8 cellular contexts compared by ENCODE assay signal in genomic region chr10:79070091-79070610, GRCh38. TPM values are rescaled to one million over a fixed set of nuclear protein-coding genes. Genes with fewer than 3 reads are reported as not detected.
DNase-seq lines count a peak whose midpoint lies in the region; ATAC-seq and TF ChIP-seq lines count a peak whose summit lies in the region.

No MANE protein-coding gene starts in this region.

- peaks cover 13% of the 10 kb centered on the region for H3K36me3 Mint-ChIP-seq in effector memory CD8-positive, alpha-beta T cell (ENCODE audit: insufficient read depth)

- H4K20me1 ChIP-seq in DOHH2 (ENCODE audit: control insufficient read depth, insufficient read depth, low read depth, low read length) (peaks cover 13% of the 10 kb centered on the region; the same call in 1 of the 2 replicates), OCI-LY7 (ENCODE audit: insufficient read depth, low read length) (peaks cover 6% of the 10 kb centered on the region; the same call in 1 of the 2 replicates)

- no peak overlapping the region for H2AFZ ChIP-seq in OCI-LY7 (ENCODE audit: low read length)

- peak overlapping the region; percentile 68 to 88 for H3K4me3 Mint-ChIP-seq in effector memory CD8-positive, alpha-beta T cell

- CTCF ChIA-PET in OCI-LY7 (lab: Charles Lee; ENCODE audit: unreplicated experiment) = no interaction called here

- H3F3A ChIP-seq in DOHH2 (ENCODE audit: control insufficient read depth, insufficient read depth) = no peaks in the 10 kb centered on the region

- no TSS peak for BruUV-seq in OCI-LY7 (replicated peaks; lab: Mats Ljungman, UMichigan)

- H3K4me1 ChIP-seq in DOHH2 (ENCODE audit: control insufficient read depth, low read length) = peaks cover 27% of the 10 kb centered on the region
- peaks cover 27% of the 10 kb centered on the region for H3K4me1 ChIP-seq in OCI-LY7 (ENCODE audit: insufficient read depth, low read length, poor library complexity, severe bottlenecking)
- peaks cover 29% of the 10 kb centered on the region for H3K4me1 ChIP-seq in mesodermal cell (ENCODE audit: control insufficient read depth, insufficient read depth, low read length, poor library complexity, severe bottlenecking)
- H3K4me1 ChIP-seq in aorta (ENCODE audit: control insufficient read depth in 1 of 2, insufficient read depth in 2 of 2, low read length in 2 of 2) = peaks cover 0 to 2% of the 10 kb centered on the region in 2 donors

- H3K4me2 ChIP-seq in DOHH2 (ENCODE audit: low read length) (peak overlapping the region; percentile 87), OCI-LY7 (ENCODE audit: low read length) (peak overlapping the region; percentile 97)

- no peak overlapping the region for H3K27ac ChIP-seq in DOHH2 (ENCODE audit: low read depth, low read length)
- H3K27ac ChIP-seq in OCI-LY7 (ENCODE audit: low read depth, low read length, poor library complexity, severe bottlenecking) = no peak overlapping the region
- peak overlapping the region; percentile 84 for H3K27ac ChIP-seq in mesodermal cell (ENCODE audit: low read depth, low read length, severe bottlenecking)
- H3K27ac ChIP-seq in aorta (ENCODE audit: low read depth in 1 of 2, low read length in 2 of 2) = peak overlapping the region; percentile 57 to 97

- WGBS in mesodermal cell (ENCODE audit: insufficient coverage in 2 of 2), 2 experiments = 0% methylated on average over 30 to 37 of the region's 54 CpGs
- 0 to 1% methylated on average over 34 to 54 of the region's 54 CpGs for WGBS in aorta, 2 donors

- H3K4me3 ChIP-seq in DOHH2 (ENCODE audit: low read length) (peak overlapping the region; percentile 79; the same call in 1 of the 2 replicates), OCI-LY7 (ENCODE audit: low read depth, low read length, poor library complexity, severe bottlenecking) (peak overlapping the region; percentile 89), mesodermal cell (ENCODE audit: extremely low read depth, insufficient read depth, low read length, poor library complexity, severe bottlenecking) (peak overlapping the region; percentile 86), aorta (ENCODE audit: low read length in 2 of 2) (peak overlapping the region; percentile 88 to 97)

- H3K27me3 Mint-ChIP-seq in effector memory CD8-positive, alpha-beta T cell = no peaks in the 10 kb centered on the region

- TF ChIP-seq CTCF in DOHH2 (IDR thresholded peaks at IDR 0.05; ENCODE audit: low read depth, low read length, poor library complexity, severe bottlenecking) (no peak), OCI-LY7 (conservative IDR thresholded peaks at IDR 0.05; ENCODE audit: low read length) (no peak)

- POLR2A ChIA-PET in OCI-LY7 (lab: Charles Lee) = interaction anchor here (1.2 kb wide), 1 partner anchor 29 kb away, joined by 3 read pairs; no protein-coding TSS in a partner anchor

- H3K27me3 ChIP-seq in DOHH2 (ENCODE audit: control insufficient read depth, low read length) (peaks cover 86% of the 10 kb centered on the region), aorta (ENCODE audit: control insufficient read depth in 1 of 2, insufficient read depth in 2 of 2, low read length in 1 of 2) (no peaks in the 10 kb centered on the region)

- H3K9me2 ChIP-seq in DOHH2 (replicated peaks; ENCODE audit: control insufficient read depth, low read length) (no peaks in the 10 kb centered on the region), OCI-LY7 (ENCODE audit: insufficient read depth, low read length) (no peaks in the 10 kb centered on the region)

- no peaks in the 10 kb centered on the region for H3K9me3 Mint-ChIP-seq in effector memory CD8-positive, alpha-beta T cell

- H3K4me1 Mint-ChIP-seq in effector memory CD8-positive, alpha-beta T cell (ENCODE audit: low read depth in 2 of 2) = peaks cover 24 to 27% of the 10 kb centered on the region in 2 donors

- intact Hi-C loops in OCI-LY7 (cut with micrococcal nuclease; ENCODE audit: unreplicated experiment) (no loop called here), aorta (cut with DNase I) (loop anchor here (2.0 to 5.0 kb wide), 5 partner anchors 33 to 107 kb away; no protein-coding TSS in a partner anchor)

- ATAC-seq in effector memory CD8-positive, alpha-beta T cell (replicated peaks) = no peak
- ATAC-seq in aorta (ENCODE audit: low FRiP score) (peak; percentile 0), GM21526 (IDR thresholded peaks at IDR 0.05; ENCODE audit: low FRiP score, unreplicated experiment) (no peak)

- H3K9me3 ChIP-seq in DOHH2 (ENCODE audit: control insufficient read depth, insufficient read depth, low read length) (no peaks in the 10 kb centered on the region), OCI-LY7 (ENCODE audit: low read length) (no peaks in the 10 kb centered on the region), mesodermal cell (ENCODE audit: control insufficient read depth, low read length) (no peaks in the 10 kb centered on the region), aorta (ENCODE audit: control insufficient read depth, low read length) (no peaks in the 10 kb centered on the region)

- H3K27ac Mint-ChIP-seq in effector memory CD8-positive, alpha-beta T cell = peak overlapping the region; percentile 67 to 83

- no peaks in the 10 kb centered on the region for H3K36me3 ChIP-seq in DOHH2 (ENCODE audit: control insufficient read depth, low read length)
- H3K36me3 ChIP-seq in OCI-LY7 (ENCODE audit: insufficient read depth, low read length) = no peaks in the 10 kb centered on the region
- peaks cover 7% of the 10 kb centered on the region for H3K36me3 ChIP-seq in mesodermal cell (ENCODE audit: control insufficient read depth, insufficient read depth, low read length)
- no peaks in the 10 kb centered on the region for H3K36me3 ChIP-seq in aorta (ENCODE audit: control insufficient read depth in 1 of 2, insufficient read depth in 2 of 2, low read length in 1 of 2)

- DNase-seq in OCI-LY7 (ENCODE audit: low spot score) (no peak), aorta (peak; percentile 70 to 85), NCI-H1436 (lab: John Stamatoyannopoulos, UW) (no peak)
- DNase-seq in effector memory CD8-positive, alpha-beta T cell = no peak
- no peak for DNase-seq in activated CD4-positive, alpha-beta T cell treated with anti-CD3 and anti-CD28 coated beads, Interleukin-2, amount 50 U/mL, for 4 hours

- H3K79me2 ChIP-seq in DOHH2 (ENCODE audit: control insufficient read depth, low read length) (no peaks in the 10 kb centered on the region), OCI-LY7 (ENCODE audit: insufficient read depth, low read depth, low read length) (no peaks in the 10 kb centered on the region)

RNA-seq across cellular contexts. Expression of gene ZMIZ1, which starts 1.4 kb away (rescaled TPM):
- 18.9 and 20.4 TPM in 2 replicates for total RNA-seq in OCI-LY7 (2014; rRNA removed; shearing (Covaris generic))
- total RNA-seq in OCI-LY7 (2022) = 58.3 and 66.9 TPM in 2 replicates
- polyA plus RNA-seq in mesodermal cell (2013, experiment 1 of 2) = 53.5 TPM
- 52.9 TPM for polyA plus RNA-seq in mesodermal cell (2013, experiment 2 of 2)
- total RNA-seq in aorta = 10 to 100 TPM; 48.5 to 84.1 TPM
- 1 to 10 TPM; 7.8 to 8.0 TPM for polyA plus RNA-seq in aorta

Comparison
In these comparisons a context has a peak if more than half of its experiments do, and no peak if none do; other contexts are left out.
1. H3K27ac ChIP-seq: peak in mesodermal cell (single experiment) and aorta (2 of 2); none in DOHH2 (single experiment) and OCI-LY7 (single experiment).
2. DNase-seq: peak in aorta (2 of 2); none in OCI-LY7 (single experiment), effector memory CD8-positive, alpha-beta T cell (0 of 3), NCI-H1436 (single experiment) and activated CD4-positive, alpha-beta T cell treated with anti-CD3 and anti-CD28 coated beads, Interleukin-2, amount 50 U/mL, for 4 hours (0 of 2).
3. Peak in every context shown above with its lines, with median percentiles within 50 percentile points of each other: H3K4me3 ChIP-seq.